In genomic region chr1:230863449-230863848, GRCh38 we compare ENCODE assay signal across 10 cellular contexts. TPM values are rescaled to one million over a fixed set of nuclear protein-coding genes. Genes with fewer than 3 reads are reported as not detected.
A peak's percentile ranks its signal among the peaks of the same experiment; 100 is the strongest.
DNase-seq lines count a peak whose midpoint lies in the region; ATAC-seq and TF ChIP-seq lines count a peak whose summit lies in the region.
"Had no signal": no experiment of that assay in that cellular context is flagged by ENCODE, and none has a peak within 500 bp of the region (broad histone marks: within the 10 kb centered on the region; RNA-seq: fewer than 3 reads in every experiment).

No MANE protein-coding gene starts in this region.

- H3K27me3 ChIP-seq in H7 (ENCODE audit: control insufficient read depth, insufficient read depth, low read length), result peaks cover 13% of the 10 kb centered on the region
- no peaks in the 10 kb centered on the region for H3K27me3 ChIP-seq in PC-3 (ENCODE audit: low read length)
- H3K27me3 ChIP-seq in right atrium auricular region, result no peaks in the 10 kb centered on the region
- H3K27me3 ChIP-seq: transverse colon had no signal

- intact Hi-C loops in PC-3 (cut with micrococcal nuclease), result no loop called here

- H3K4me1 ChIP-seq in PC-3 (ENCODE audit: insufficient read depth, low read length) (peaks cover 31% of the 10 kb centered on the region), right atrium auricular region (peaks cover 0 to 91% of the 10 kb centered on the region in 2 donors)

- POLR2A ChIA-PET in PC-3 (lab: Charles Lee; ENCODE audit: unreplicated experiment), result no interaction called here

- CTCF ChIA-PET in PC-3 (lab: Charles Lee), result no interaction called here

- no peaks in the 10 kb centered on the region for H3K36me3 ChIP-seq in H7 (replicated peaks; ENCODE audit: control insufficient read depth, insufficient read depth, low read length)
- H3K36me3 ChIP-seq in PC-3 (ENCODE audit: low read depth, low read length), result no peaks in the 10 kb centered on the region
- no peaks in the 10 kb centered on the region for H3K36me3 ChIP-seq in right atrium auricular region
- H3K36me3 ChIP-seq: transverse colon had no signal

- no peaks in the 10 kb centered on the region for H3K9me2 ChIP-seq in PC-3 (replicated peaks; ENCODE audit: low read length)

- no TSS peak for BruUV-seq in PC-3 (replicated peaks; lab: Mats Ljungman, UMichigan)

- no peak for TF ChIP-seq CTCF in PC-3 (conservative IDR thresholded peaks at IDR 0.05; ENCODE audit: low read depth, low read length)
- TF ChIP-seq CTCF in right atrium auricular region (IDR thresholded peaks at IDR 0.05), result no peak

- no peak overlapping the region for H3K9ac ChIP-seq in PC-3 (ENCODE audit: low read length)

- H4K20me1 ChIP-seq in PC-3 (ENCODE audit: low read length), result no peaks in the 10 kb centered on the region

- peak overlapping the region; percentile 0; the same call in 1 of the 2 replicates for H3K4me2 ChIP-seq in PC-3 (ENCODE audit: low read length)

- H2AFZ ChIP-seq in PC-3 (ENCODE audit: low read length), result no peak overlapping the region

- H3F3A ChIP-seq in PC-3 (ENCODE audit: low read length, unreplicated experiment), result no peaks in the 10 kb centered on the region

- H3K4me3 ChIP-seq in H7 (ENCODE audit: insufficient read depth, low read depth, low read length) (no peak overlapping the region), PC-3 (ENCODE audit: low read length) (no peak overlapping the region), right atrium auricular region (no peak overlapping the region), skin epidermis (no peak overlapping the region)
- H3K4me3 ChIP-seq: transverse colon had no signal

- peaks cover 87% of the 10 kb centered on the region for H3K79me2 ChIP-seq in PC-3 (ENCODE audit: low read length)

- DNase-seq in H7 (peak; percentile 50), PC-3 (peak; percentile 69), right atrium auricular region (ENCODE audit: low spot score) (no peak), foreskin melanocyte (no peak), NCI-H2029 (lab: John Stamatoyannopoulos, UW) (no peak)
- no peak for DNase-seq in stimulated activated naive CD4-positive, alpha-beta T cell treated with Interleukin-2 at 50 U/mL for 16 hours (lab: John Stamatoyannopoulos, UW)
- DNase-seq: Karpas-422, transverse colon had no signal

- H3K27ac ChIP-seq in PC-3 (ENCODE audit: low read length), result no peak overlapping the region
- peak overlapping the region; percentile 93 to 95 for H3K27ac ChIP-seq in right atrium auricular region
- peak overlapping the region in 13 of 21 experiments; percentile 2 to 69 (median 27) for H3K27ac ChIP-seq in skin epidermis

- ATAC-seq in PC-3 (peak; percentile 2; the same call in 1 of the 2 replicates), HG02763 (IDR thresholded peaks at IDR 0.05; ENCODE audit: unreplicated experiment) (no peak)

- H3K9me3 ChIP-seq in PC-3 (ENCODE audit: low read length), result no peaks in the 10 kb centered on the region
- no peaks in the 10 kb centered on the region for H3K9me3 ChIP-seq in right atrium auricular region
- H3K9me3 ChIP-seq: transverse colon had no signal

RNA-seq across cellular contexts. Expression of gene C1orf198, which starts 4.9 kb away (rescaled TPM):
- total RNA-seq in H7 (2014; rRNA removed; shearing (Covaris generic)), result 38.6 and 52.0 TPM in 2 replicates
- total RNA-seq in PC-3 (2014; rRNA removed), result 24.5 and 24.8 TPM in 2 replicates
- 100 to 1,000 TPM in 1 of 2 donors, 10 to 100 TPM in 1; 86.1 to 115 TPM for total RNA-seq in right atrium auricular region

Comparison
In these comparisons a context has a peak if more than half of its experiments do, and no peak if none do; other contexts are left out.
1. DNase-seq: peak in H7 (single experiment) and PC-3 (single experiment); none in right atrium auricular region (single experiment), foreskin melanocyte (single experiment), NCI-H2029 (single experiment) and stimulated activated naive CD4-positive, alpha-beta T cell treated with Interleukin-2 at 50 U/mL for 16 hours (single experiment).